In the genomic region with DNA sequence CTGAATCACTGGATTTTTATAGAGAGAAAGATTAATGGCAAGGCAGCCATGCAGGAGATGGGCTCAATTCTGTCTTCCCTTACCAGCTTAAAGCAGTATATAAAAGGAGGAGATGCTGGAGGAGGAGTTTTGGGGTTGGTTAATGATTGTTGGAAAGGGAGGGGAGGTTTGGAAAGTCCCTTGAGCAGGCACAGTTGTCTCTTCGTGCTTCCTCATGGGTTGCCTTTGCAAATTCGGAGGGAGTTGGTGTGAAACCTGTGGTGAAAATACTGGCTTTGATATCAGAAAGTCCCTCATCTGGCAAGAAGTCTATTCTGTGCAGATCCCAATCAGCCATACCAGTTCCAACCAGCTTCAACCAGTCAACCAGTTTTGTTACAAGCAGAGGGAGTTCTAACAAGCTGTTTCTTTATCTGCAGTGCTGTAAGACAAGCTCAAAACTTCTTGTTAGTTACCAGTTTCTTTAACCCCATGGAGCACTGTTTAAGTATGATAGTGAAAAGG, we compare ENCODE assay signal across 9 cellular contexts.
DNase-seq lines count a peak whose midpoint lies in the region; ATAC-seq, FAIRE-seq and TF ChIP-seq lines count a peak whose summit lies in the region.
"Had no signal": no experiment of that assay in that cellular context is flagged by ENCODE, and none has a peak within 500 bp of the region (broad histone marks: within the 10 kb centered on the region; RNA-seq: fewer than 3 reads in every experiment).

No MANE protein-coding gene starts in this region.

- no peaks in the 10 kb centered on the region for H3K9me3 ChIP-seq in neural progenitor cell (ENCODE audit: low read depth)

- FAIRE-seq in HTR-8/SVneo (lab: Jason Lieb, UNC): no peak

- peaks cover 14% of the 10 kb centered on the region for H3K79me2 ChIP-seq in neural progenitor cell (ENCODE audit: low read depth)

- peaks cover 18% of the 10 kb centered on the region for H3K36me3 ChIP-seq in neural progenitor cell

- H3K36me3 Mint-ChIP-seq in neural progenitor cell: peaks cover 58% of the 10 kb centered on the region

- H3K27me3 Mint-ChIP-seq in neural progenitor cell (ENCODE audit: insufficient read depth, low read depth): no peaks in the 10 kb centered on the region

- TF ChIP-seq CTCF in GM12864 (IDR thresholded peaks at IDR 0.05; ENCODE audit: low read depth, low read length, missing control alignments): no peak
- TF ChIP-seq CTCF in neural progenitor cell (IDR thresholded peaks at IDR 0.05): no peak

- H3K4me3 Mint-ChIP-seq in neural progenitor cell: no peak overlapping the region

- H2AFZ ChIP-seq in neural progenitor cell (replicated peaks): no peak overlapping the region

- peak; percentile 49 for ATAC-seq in GM21526 (IDR thresholded peaks at IDR 0.05; ENCODE audit: low FRiP score, unreplicated experiment)
- ATAC-seq in SK-N-SH treated with all-trans-retinoic acid at 6 μM for 48 hours: no peak
- ATAC-seq: HCT116 had no signal

- no peaks in the 10 kb centered on the region for H3K4me1 Mint-ChIP-seq in neural progenitor cell

- H3K4me2 ChIP-seq in neural progenitor cell: no peak overlapping the region

- H3K4me3 ChIP-seq in GM12864 (ENCODE audit: low read depth, low read length) (no peak overlapping the region), neural progenitor cell (no peak overlapping the region)

- H3K27me3 ChIP-seq in neural progenitor cell: no peaks in the 10 kb centered on the region

- H3K27ac ChIP-seq in neural progenitor cell: no peak overlapping the region

- no peak overlapping the region for H3K9ac ChIP-seq in neural progenitor cell

- peaks cover 15% of the 10 kb centered on the region for H3K9me3 Mint-ChIP-seq in neural progenitor cell

- DNase-seq in GM12864 (ENCODE audit: low read depth) (peak; percentile 54), HuH-7 (ENCODE audit: low spot score) (peak; percentile 33), glomerular visceral epithelial cell (ENCODE audit: extremely low spot score) (peak; percentile 86), NCI-H510A (lab: John Stamatoyannopoulos, UW) (no peak), neural progenitor cell (ENCODE audit: low spot score) (no peak), HTR-8/SVneo (ENCODE audit: insufficient read length, low spot score) (no peak)

- H3K4me1 ChIP-seq in neural progenitor cell: peaks cover 12% of the 10 kb centered on the region

- H3F3A ChIP-seq in neural progenitor cell (ENCODE audit: low read depth): no peaks in the 10 kb centered on the region

- H3K27ac Mint-ChIP-seq in neural progenitor cell: no peak overlapping the region

- no peaks in the 10 kb centered on the region for H4K20me1 ChIP-seq in neural progenitor cell (ENCODE audit: low read depth)

TF ChIP-seq in SK-N-SH treated with all-trans-retinoic acid at 6 μM for 48 hours, 23 proteins besides CTCF, POLR2A, EP300 and RAD21:
- TF ChIP-seq CSDC2 (CRISPR knock-in tag; IDR thresholded peaks at IDR 0.05) (no peak), ZFP30 (CRISPR knock-in tag; IDR thresholded peaks at IDR 0.05) (no peak), RARB (CRISPR knock-in tag; IDR thresholded peaks at IDR 0.05) (no peak), ZNF70 (CRISPR knock-in tag; IDR thresholded peaks at IDR 0.05) (no peak)

Comparison
In these comparisons a context has a peak if more than half of its experiments do, and no peak if none do; other contexts are left out.
1. DNase-seq: peak in GM12864 (single experiment), HuH-7 (single experiment) and glomerular visceral epithelial cell (single experiment); none in NCI-H510A (single experiment), neural progenitor cell (single experiment) and HTR-8/SVneo (single experiment).